20 cellular contexts compared by ENCODE assay signal in the genomic region with DNA sequence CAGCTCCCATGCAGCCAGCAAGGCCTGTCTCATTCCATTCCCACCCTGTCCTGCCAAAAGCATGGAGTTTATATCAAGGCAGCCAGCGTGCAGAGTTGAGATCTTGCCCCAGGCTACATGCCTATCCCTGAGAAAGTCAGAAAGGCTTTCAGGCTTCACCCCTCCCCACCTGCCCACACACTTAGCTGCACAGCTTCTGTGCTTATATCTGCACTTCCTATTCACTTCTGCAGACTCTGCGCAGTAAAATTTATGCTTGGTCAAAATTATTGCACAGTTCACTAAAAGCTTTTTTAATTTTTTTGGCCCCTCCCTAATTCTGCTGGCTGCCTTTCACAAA. TPM values are rescaled to one million over a fixed set of nuclear protein-coding genes. Genes with fewer than 3 reads are reported as not detected.
A peak's percentile ranks its signal among the peaks of the same experiment; 100 is the strongest.
DNase-seq lines count a peak whose midpoint lies in the region; ATAC-seq and TF ChIP-seq lines count a peak whose summit lies in the region.
"Had no signal": no experiment of that assay in that cellular context is flagged by ENCODE, and none has a peak within 500 bp of the region (broad histone marks: within the 10 kb centered on the region; RNA-seq: fewer than 3 reads in every experiment).

No MANE protein-coding gene starts in this region.

- H4K5ac ChIP-seq in mesendoderm (ENCODE audit: low read length), result no peak overlapping the region

- H4K8ac ChIP-seq in mesendoderm (ENCODE audit: low read depth, low read length), result no peak overlapping the region

- peaks cover 2% of the 10 kb centered on the region for H3K36me3 Mint-ChIP-seq in CD8-positive, alpha-beta T cell
- H3K36me3 Mint-ChIP-seq in HFFc6 (ENCODE audit: low read depth), result peaks cover 8% of the 10 kb centered on the region
- H3K36me3 Mint-ChIP-seq in CD8-positive, alpha-beta memory T cell, result peaks cover 0 to 25% (median 2%) of the 10 kb centered on the region in 3 donors
- H3K36me3 Mint-ChIP-seq: T-cell had no signal

- no peak overlapping the region for H2BK15ac ChIP-seq in mesendoderm (replicated peaks; ENCODE audit: low read depth)

- H3K4me1 Mint-ChIP-seq in CD8-positive, alpha-beta T cell (ENCODE audit: low read depth), result peaks cover 3% of the 10 kb centered on the region
- peaks cover 21% of the 10 kb centered on the region for H3K4me1 Mint-ChIP-seq in HFFc6 (ENCODE audit: low read depth)
- H3K4me1 Mint-ChIP-seq in CD8-positive, alpha-beta memory T cell, result no peaks in the 10 kb centered on the region
- H3K4me1 Mint-ChIP-seq: activated B cell treated with CpG ODN at 0.5 μM for 24 hours, T-cell had no signal

- H2AK5ac ChIP-seq in mesendoderm (ENCODE audit: low read length), result no peak overlapping the region

- H3K4me3 Mint-ChIP-seq in CD8-positive, alpha-beta T cell, result peak overlapping the region; percentile 44
- H3K4me3 Mint-ChIP-seq in HFFc6, result peak overlapping the region; percentile 46
- no peak overlapping the region for H3K4me3 Mint-ChIP-seq in CD8-positive, alpha-beta memory T cell
- H3K4me3 Mint-ChIP-seq: activated B cell treated with CpG ODN at 0.5 μM for 24 hours had no signal

- H3K4me2 ChIP-seq in mesendoderm (ENCODE audit: low read length), result no peak overlapping the region

- CTCF ChIA-PET in CD8-positive, alpha-beta T cell (lab: Charles Lee), result interaction anchor here (1.2 kb wide), 1 partner anchor 9 kb away, joined by 4 read pairs; no protein-coding TSS in a partner anchor
- CTCF ChIA-PET in CD8-positive, alpha-beta memory T cell (lab: Charles Lee), result no interaction called here

- H2BK120ac ChIP-seq in mesendoderm (ENCODE audit: low read depth, low read length), result no peak overlapping the region

- TF ChIP-seq CTCF in CD8-positive, alpha-beta T cell (IDR thresholded peaks at IDR 0.05), result no peak
- TF ChIP-seq CTCF in HFFc6 (IDR thresholded peaks at IDR 0.05), result no peak

- no peaks in the 10 kb centered on the region for H3K79me1 ChIP-seq in mesendoderm (ENCODE audit: low read length)

- peak overlapping the region; percentile 78 for H3K27ac Mint-ChIP-seq in CD8-positive, alpha-beta T cell
- H3K27ac Mint-ChIP-seq in HFFc6, result peak overlapping the region; percentile 86
- no peak overlapping the region for H3K27ac Mint-ChIP-seq in CD8-positive, alpha-beta memory T cell
- H3K27ac Mint-ChIP-seq: activated B cell treated with CpG ODN at 0.5 μM for 24 hours; activated T-helper 2 cell treated with anti-CD3 and anti-CD28 coated beads, Interferon-gamma antibody, Interleukin-2, Interleukin-4, amounts not matched to agents 10 μg/mL and 5 μg/mL and 100 μg/mL, durations not matched to agents 14 hours and 24 hours and 36 hours; stimulated activated naive CD8-positive, alpha-beta T cell treated with anti-CD3 and anti-CD28 coated beads, Interleukin-15, Interleukin-2, amounts not matched to agents 100 ng/mL and 50 ng/mL, for 24 hours had no signal

- POLR2A ChIA-PET in CD8-positive, alpha-beta T cell (lab: Charles Lee), result interaction anchor here (0.8 to 2.0 kb wide), 3 partner anchors 9 to 426 kb away, joined by 3 to 8 read pairs (median 4); a partner anchor contains a TSS
- POLR2A ChIA-PET in CD8-positive, alpha-beta memory T cell (lab: Charles Lee), result interaction anchor here (1.1 kb wide), 1 partner anchor 13 kb away, joined by 3 read pairs; a partner anchor contains a TSS

- peak overlapping the region; percentile 2 for H3K56ac ChIP-seq in mesendoderm (ENCODE audit: low read length)

- H3K18ac ChIP-seq in mesendoderm (ENCODE audit: low read length), result no peak overlapping the region

- H3K4me1 ChIP-seq in CD8-positive, alpha-beta T cell (ENCODE audit: insufficient read depth, low read length), result no peaks in the 10 kb centered on the region
- H3K4me1 ChIP-seq in adipocyte (ENCODE audit: control insufficient read depth, insufficient read depth, low read length) (no peaks in the 10 kb centered on the region), mesendoderm (ENCODE audit: control insufficient read depth, low read depth, low read length) (no peaks in the 10 kb centered on the region)
- H3K4me1 ChIP-seq in CD8-positive, alpha-beta memory T cell (ENCODE audit: insufficient read depth, low read length), result no peaks in the 10 kb centered on the region
- H3K4me1 ChIP-seq: colonic mucosa, heart right ventricle had no signal

- H3K9me3 Mint-ChIP-seq in CD8-positive, alpha-beta T cell, result no peaks in the 10 kb centered on the region
- peaks cover 17% of the 10 kb centered on the region; the same call in 1 of the 2 replicates for H3K9me3 Mint-ChIP-seq in HFFc6
- H3K9me3 Mint-ChIP-seq in CD8-positive, alpha-beta memory T cell, result no peaks in the 10 kb centered on the region

- H3K79me2 ChIP-seq in mesendoderm (ENCODE audit: control insufficient read depth, insufficient read depth, low read length), result no peaks in the 10 kb centered on the region

- H3K27me3 ChIP-seq in CD8-positive, alpha-beta T cell (ENCODE audit: insufficient read depth, low read length), result no peaks in the 10 kb centered on the region
- H3K27me3 ChIP-seq in adipocyte (replicated peaks; ENCODE audit: control insufficient read depth, insufficient read depth, low read length), result no peaks in the 10 kb centered on the region
- H3K27me3 ChIP-seq in mesendoderm (ENCODE audit: insufficient read depth, low read length, poor library complexity), result no peaks in the 10 kb centered on the region
- no peaks in the 10 kb centered on the region for H3K27me3 ChIP-seq in CD8-positive, alpha-beta memory T cell (ENCODE audit: insufficient read depth, low read length, poor library complexity, severe bottlenecking)
- H3K27me3 ChIP-seq: colonic mucosa, heart right ventricle had no signal

- no peak overlapping the region for H3K9ac ChIP-seq in adipocyte (ENCODE audit: low read length)
- no peak overlapping the region for H3K9ac ChIP-seq in mesendoderm (ENCODE audit: low read length)

- WGBS in mesendoderm (ENCODE audit: extremely low coverage, insufficient coverage, low lambda C conversion rate), result no CpG with 5 or more reads among the region's 2 CpGs

- no peaks in the 10 kb centered on the region for H3K9me3 ChIP-seq in CD8-positive, alpha-beta T cell (ENCODE audit: low read length)
- no peaks in the 10 kb centered on the region for H3K9me3 ChIP-seq in adipocyte (ENCODE audit: control insufficient read depth, low read length)
- no peaks in the 10 kb centered on the region for H3K9me3 ChIP-seq in CD8-positive, alpha-beta memory T cell (ENCODE audit: low read length)
- H3K9me3 ChIP-seq: colonic mucosa had no signal

- H2BK5ac ChIP-seq in mesendoderm (ENCODE audit: low read length), result no peak overlapping the region

- no peak overlapping the region for H3K4ac ChIP-seq in mesendoderm (ENCODE audit: low read depth, low read length)

- peaks cover 5% of the 10 kb centered on the region for H3K27me3 Mint-ChIP-seq in CD8-positive, alpha-beta T cell (ENCODE audit: low read depth)
- H3K27me3 Mint-ChIP-seq in HFFc6 (ENCODE audit: insufficient read depth), result no peaks in the 10 kb centered on the region; the same call in 1 of the 2 replicates
- H3K27me3 Mint-ChIP-seq in CD8-positive, alpha-beta memory T cell, result peaks cover 9 to 11% of the 10 kb centered on the region in 2 donors
- H3K27me3 Mint-ChIP-seq: stimulated activated naive CD8-positive, alpha-beta T cell treated with anti-CD3 and anti-CD28 coated beads, Interleukin-15, Interleukin-2, amounts not matched to agents 100 ng/mL and 50 ng/mL, for 24 hours had no signal

- no peak overlapping the region for H3K4me3 ChIP-seq in CD8-positive, alpha-beta T cell (ENCODE audit: low read depth, low read length)
- H3K4me3 ChIP-seq in adipocyte (ENCODE audit: low read length) (no peak overlapping the region), mesendoderm (ENCODE audit: low read length) (no peak overlapping the region)
- no peak overlapping the region for H3K4me3 ChIP-seq in CD8-positive, alpha-beta memory T cell (ENCODE audit: low read length)
- H3K4me3 ChIP-seq: colonic mucosa, heart right ventricle had no signal

- no peak overlapping the region for H3K27ac ChIP-seq in CD8-positive, alpha-beta T cell (ENCODE audit: low read depth, low read length)
- no peak overlapping the region for H3K27ac ChIP-seq in mesendoderm (ENCODE audit: low read depth, low read length)
- H3K27ac ChIP-seq in CD8-positive, alpha-beta memory T cell (ENCODE audit: low read depth, low read length), result no peak overlapping the region
- H3K27ac ChIP-seq: colonic mucosa, heart right ventricle had no signal

- H3K23ac ChIP-seq in mesendoderm (ENCODE audit: low read length), result no peak overlapping the region

- intact Hi-C loops in CD8-positive, alpha-beta T cell (cut with DNase I, micrococcal nuclease), result no loop called here

- no peak for ATAC-seq in CD8-positive, alpha-beta T cell

- DNase-seq in CD8-positive, alpha-beta T cell, result no peak
- no peak for DNase-seq in HFFc6
- peak; percentile 4 for DNase-seq in adipocyte (ENCODE audit: low read depth)
- DNase-seq in mesendoderm, result peak; percentile 36
- no peak for DNase-seq in CD8-positive, alpha-beta memory T cell
- no peak for DNase-seq in MV-4-11 (lab: John Stamatoyannopoulos, UW)
- DNase-seq in UCSD-AML1 (lab: John Stamatoyannopoulos, UW; ENCODE audit: unreplicated experiment), result no peak
- DNase-seq in hypothalamus (lab: John Stamatoyannopoulos, UW), result no peak
- DNase-seq: activated B cell treated with CpG ODN at 0.5 μM for 24 hours; heart right ventricle; Karpas-422; kidney glomerular epithelial cell; NCI-H1436 treated with DMSO at 0.1 percent for 48 hours; OCI-M1; posterior cingulate gyrus; stimulated activated CD4-positive, alpha-beta T cell treated with anti-CD3 and anti-CD28 coated beads, Interleukin-12 subunit alpha, Interleukin-12 subunit beta, amount 100 ng/mL, for 4 hours had no signal

- no peaks in the 10 kb centered on the region for H3K36me3 ChIP-seq in CD8-positive, alpha-beta T cell (ENCODE audit: insufficient read depth, low read length)
- H3K36me3 ChIP-seq in adipocyte (ENCODE audit: control insufficient read depth, insufficient read depth, low read length, severe bottlenecking), result no peaks in the 10 kb centered on the region
- H3K36me3 ChIP-seq in mesendoderm (ENCODE audit: control insufficient read depth, insufficient read depth, low read length), result no peaks in the 10 kb centered on the region
- no peaks in the 10 kb centered on the region for H3K36me3 ChIP-seq in CD8-positive, alpha-beta memory T cell (ENCODE audit: insufficient read depth, low read length)
- H3K36me3 ChIP-seq: colonic mucosa, heart right ventricle had no signal

RNA-seq across cellular contexts. Expression of a gene that starts 12.5 kb away (rescaled TPM):
- total RNA-seq in CD8-positive, alpha-beta T cell, result 10 to 100 TPM; 19.5 to 20.5 TPM
- total RNA-seq in HFFc6 (2021; fragmentation: NEBNext Ultra II Directional; extraction: Animal tissue kit (Norgen Biotek cat#: 25700)), result 10 to 100 TPM in 5 of 6 experiments, 1 to 10 TPM in 1; 8.7 to 17.8 (median 14.0) TPM
- 22.5 TPM for polyA plus RNA-seq in mesendoderm (2013, experiment 1 of 2)
- 23.0 TPM for polyA plus RNA-seq in mesendoderm (2013, experiment 2 of 2)
- 10 to 100 TPM; 16.7 to 19.1 TPM for total RNA-seq in CD8-positive, alpha-beta memory T cell
- 21.4 TPM for polyA plus RNA-seq in CD8-positive, alpha-beta memory T cell

RNA-seq across cellular contexts. Expression of a gene that starts 59.2 kb away (rescaled TPM):
- total RNA-seq in CD8-positive, alpha-beta T cell, result 1 to 10 TPM; 1.7 to 1.8 TPM
- total RNA-seq in HFFc6 (2021; fragmentation: NEBNext Ultra II Directional; extraction: Animal tissue kit (Norgen Biotek cat#: 25700)), result 1 to 10 TPM in 5 of 6 experiments, under 1 TPM in 1; 0.45 to 1.9 (median 1.4) TPM
- polyA plus RNA-seq in mesendoderm (2013, experiment 1 of 2), result 3.9 TPM
- polyA plus RNA-seq in mesendoderm (2013, experiment 2 of 2), result 4.0 TPM
- 1 to 10 TPM; 4.6 to 4.9 TPM for total RNA-seq in CD8-positive, alpha-beta memory T cell
- polyA plus RNA-seq in CD8-positive, alpha-beta memory T cell, result 1.6 TPM

Comparison
In these comparisons a context has a peak if more than half of its experiments do, and no peak if none do; other contexts are left out.
1. DNase-seq: peak in adipocyte (single experiment) and mesendoderm (single experiment); none in CD8-positive, alpha-beta T cell (0 of 7), HFFc6 (single experiment), CD8-positive, alpha-beta memory T cell (0 of 5), MV-4-11 (single experiment), UCSD-AML1 (single experiment) and hypothalamus (0 of 51).
2. H3K27ac Mint-ChIP-seq: peak in CD8-positive, alpha-beta T cell (single experiment) and HFFc6 (single experiment); none in CD8-positive, alpha-beta memory T cell (0 of 8).
3. H3K4me3 Mint-ChIP-seq: peak in CD8-positive, alpha-beta T cell (single experiment) and HFFc6 (single experiment); none in CD8-positive, alpha-beta memory T cell (0 of 7).